In the genomic region with DNA sequence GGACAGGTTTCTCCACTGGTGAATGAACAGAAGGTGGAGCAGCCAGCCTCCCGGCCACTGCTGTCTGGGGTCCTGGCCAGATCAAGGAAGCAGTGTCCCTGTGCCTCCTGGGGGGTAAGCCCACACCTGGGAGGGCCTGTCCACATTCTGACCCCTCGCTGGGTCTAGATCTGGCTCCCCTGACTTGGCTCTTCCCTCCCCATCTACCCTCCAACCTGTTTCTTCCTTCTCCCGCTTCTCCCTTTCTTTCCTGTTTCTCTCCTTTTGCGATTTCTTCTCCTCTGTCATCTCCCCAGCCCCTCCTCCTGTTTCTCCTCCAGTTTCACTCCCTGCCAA, we compare ENCODE assay signal across 7 cellular contexts. TPM values are rescaled to one million over a fixed set of nuclear protein-coding genes. Genes with fewer than 3 reads are reported as not detected.
DNase-seq lines count a peak whose midpoint lies in the region; ATAC-seq and TF ChIP-seq lines count a peak whose summit lies in the region.
"Had no signal": no experiment of that assay in that cellular context is flagged by ENCODE, and none has a peak within 500 bp of the region (broad histone marks: within the 10 kb centered on the region; RNA-seq: fewer than 3 reads in every experiment).

No MANE protein-coding gene starts in this region.

- H3K36me3 ChIP-seq in CD4-positive, alpha-beta memory T cell (ENCODE audit: insufficient read depth, low read length), result no peaks in the 10 kb centered on the region
- no peaks in the 10 kb centered on the region for H3K36me3 ChIP-seq in RWPE2 (ENCODE audit: low read depth)
- no peaks in the 10 kb centered on the region for H3K36me3 ChIP-seq in lower lobe of right lung

- peak overlapping the region; percentile 74 to 87 (median 81) for H3K4me3 Mint-ChIP-seq in CD4-positive, alpha-beta memory T cell

- no peaks in the 10 kb centered on the region for H3K27me3 Mint-ChIP-seq in CD4-positive, alpha-beta memory T cell

- POLR2A ChIA-PET in CD4-positive, alpha-beta memory T cell (lab: Charles Lee; ENCODE audit: partially characterized antibody), result interaction anchor here (0.8 to 12.4 kb wide), 6 partner anchors 8 to 773 kb away, joined by 3 to 233 read pairs (median 26); a partner anchor contains a TSS

- no peak for DNase-seq in CD4-positive, alpha-beta memory T cell
- DNase-seq in RWPE2 (ENCODE audit: low spot score), result no peak
- DNase-seq in lower lobe of right lung, result no peak
- DNase-seq in T-helper 9 cell, result no peak
- DNase-seq in activated CD4-positive, CD25-positive, alpha-beta regulatory T cell (lab: John Stamatoyannopoulos, UW), result no peak
- DNase-seq in KG1 (lab: John Stamatoyannopoulos, UW), result no peak
- DNase-seq: anterior cingulate cortex had no signal

- H3K4me1 Mint-ChIP-seq in CD4-positive, alpha-beta memory T cell, result peaks cover 59 to 99% (median 81%) of the 10 kb centered on the region in 4 donors

- H3K27me3 ChIP-seq in CD4-positive, alpha-beta memory T cell (ENCODE audit: insufficient read depth, low read length), result no peaks in the 10 kb centered on the region
- H3K27me3 ChIP-seq in RWPE2 (ENCODE audit: insufficient read depth, poor library complexity, severe bottlenecking), result no peaks in the 10 kb centered on the region
- no peaks in the 10 kb centered on the region for H3K27me3 ChIP-seq in lower lobe of right lung (ENCODE audit: low read depth)

- H3K27ac ChIP-seq in CD4-positive, alpha-beta memory T cell (ENCODE audit: low read depth, low read length), result peak overlapping the region; percentile 62
- H3K27ac ChIP-seq in RWPE2 (ENCODE audit: poor library complexity, severe bottlenecking) (no peak overlapping the region), lower lobe of right lung (peak overlapping the region; percentile 80)

- H3K4me1 ChIP-seq in CD4-positive, alpha-beta memory T cell (ENCODE audit: insufficient read depth, low read length), result peaks cover 100% of the 10 kb centered on the region
- H3K4me1 ChIP-seq in RWPE2 (ENCODE audit: insufficient read depth, poor library complexity, severe bottlenecking) (peaks cover 29% of the 10 kb centered on the region), lower lobe of right lung (peaks cover 39% of the 10 kb centered on the region)

- no peak for ATAC-seq in RWPE2 (ENCODE audit: low read depth)
- no peak for ATAC-seq in lower lobe of right lung

- H3K27ac Mint-ChIP-seq in CD4-positive, alpha-beta memory T cell, result peak overlapping the region; percentile 88 to 95 (median 93)

- peaks cover 0 to 3% (median 0%) of the 10 kb centered on the region in 8 donors for H3K9me3 Mint-ChIP-seq in CD4-positive, alpha-beta memory T cell

- peak overlapping the region in 1 of 2 donors; percentile 36 for H3K4me3 ChIP-seq in CD4-positive, alpha-beta memory T cell (ENCODE audit: low read length in 2 of 2)
- H3K4me3 ChIP-seq in RWPE2 (ENCODE audit: severe bottlenecking) (peak overlapping the region; percentile 20), lower lobe of right lung (peak overlapping the region; percentile 56)

- no peaks in the 10 kb centered on the region for H3K36me3 Mint-ChIP-seq in CD4-positive, alpha-beta memory T cell

- no peaks in the 10 kb centered on the region for H3K9me3 ChIP-seq in CD4-positive, alpha-beta memory T cell (ENCODE audit: control insufficient read depth in 1 of 2, low read length in 2 of 2)
- no peaks in the 10 kb centered on the region for H3K9me3 ChIP-seq in RWPE2 (ENCODE audit: severe bottlenecking)
- no peaks in the 10 kb centered on the region for H3K9me3 ChIP-seq in lower lobe of right lung

- intact Hi-C loops in CD4-positive, alpha-beta memory T cell (cut with micrococcal nuclease), result no loop called here
- intact Hi-C loops in lower lobe of right lung (cut with DNase I), result no loop called here

- TF ChIP-seq CTCF in RWPE2 (IDR thresholded peaks at IDR 0.05; ENCODE audit: poor library complexity, severe bottlenecking) (no peak), lower lobe of right lung (IDR thresholded peaks at IDR 0.05) (no peak)

- CTCF ChIA-PET in CD4-positive, alpha-beta memory T cell (lab: Charles Lee; ENCODE audit: partially characterized antibody), result interaction anchor here (1.0 to 4.1 kb wide), 7 partner anchors 9 to 234 kb away, joined by 3 to 26 read pairs (median 8); a partner anchor contains a TSS

RNA-seq across cellular contexts. Expression of a gene that starts 0.4 kb away (rescaled TPM):
- total RNA-seq in CD4-positive, alpha-beta memory T cell, result 10 to 100 TPM in 1 of 2 experiments, 1 to 10 TPM in 1; 10.0 to 11.2 TPM
- 10 to 100 TPM; 14.8 to 43.1 TPM for polyA plus RNA-seq in CD4-positive, alpha-beta memory T cell
- total RNA-seq in lower lobe of right lung, result 21.7 TPM

RNA-seq across cellular contexts. Expression of a gene that starts 8.4 kb away (rescaled TPM):
- total RNA-seq in CD4-positive, alpha-beta memory T cell, result 1 to 10 TPM; 1.0 to 1.7 TPM
- 1 to 10 TPM; 1.3 to 3.4 TPM for polyA plus RNA-seq in CD4-positive, alpha-beta memory T cell
- 0.21 TPM for total RNA-seq in lower lobe of right lung

RNA-seq across cellular contexts. Expression of a gene that starts 22.3 kb away (rescaled TPM):
- total RNA-seq in CD4-positive, alpha-beta memory T cell, result not detected
- under 1 TPM in 1 of 2 donors, not detected in 1; 0.40 TPM for polyA plus RNA-seq in CD4-positive, alpha-beta memory T cell
- total RNA-seq in lower lobe of right lung, result not detected

RNA-seq across cellular contexts. Expression of a gene that starts 26.0 kb away (rescaled TPM):
- total RNA-seq in CD4-positive, alpha-beta memory T cell, result under 1 TPM; 0.36 to 0.52 TPM
- under 1 TPM in 1 of 2 donors, not detected in 1; 0.20 TPM for polyA plus RNA-seq in CD4-positive, alpha-beta memory T cell
- 0.50 TPM for total RNA-seq in lower lobe of right lung

RNA-seq across cellular contexts. Expression of a gene that starts 40.9 kb away (rescaled TPM):
- total RNA-seq in CD4-positive, alpha-beta memory T cell, result 10 to 100 TPM; 29.1 to 29.3 TPM
- 10 to 100 TPM; 16.6 to 18.8 TPM for polyA plus RNA-seq in CD4-positive, alpha-beta memory T cell
- total RNA-seq in lower lobe of right lung, result 12.3 TPM
